ENCODE assay signal across 25 cellular contexts in the genomic region with DNA sequence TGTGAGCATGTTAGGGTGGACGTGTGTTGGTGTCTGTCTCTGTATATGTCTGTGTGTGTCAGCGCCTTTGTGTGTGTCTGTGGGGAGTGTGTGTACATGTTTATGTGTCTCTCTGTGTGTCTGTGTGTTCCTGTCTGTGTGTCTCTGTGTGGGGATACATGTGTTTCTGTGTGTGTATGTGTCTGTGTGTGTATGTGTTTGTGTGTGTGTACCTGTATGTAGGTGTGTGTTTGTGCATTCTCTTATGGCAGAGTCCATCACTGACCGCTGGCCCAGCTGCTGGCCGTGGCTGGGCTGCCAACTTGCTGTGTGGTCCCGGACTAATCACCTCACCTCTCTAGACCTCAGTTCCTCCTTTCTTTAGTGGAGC.
"Had no signal": no experiment of that assay in that cellular context is flagged by ENCODE, and none has a peak within 500 bp of the region (broad histone marks: within the 10 kb centered on the region; RNA-seq: fewer than 3 reads in every experiment).

No MANE protein-coding gene starts in this region.

- H3K9me3 ChIP-seq: gastrocnemius medialis, left lung, mucosa of descending colon, prostate gland, right atrium auricular region, sigmoid colon, testis, tibial nerve had no signal

- H3K4me1 Mint-ChIP-seq: mesothelial cell of epicardium; stimulated activated memory B cell treated with anti-CD40 and anti-IgM and Interleukin-4, amounts not matched to agents 10 μg/mL and 1 μg/mL and 100 μg/mL, for 72 hours had no signal

- H3K4me3 Mint-ChIP-seq: effector memory CD8-positive, alpha-beta T cell; mesothelial cell of epicardium; natural killer cell treated with Interleukin-12 subunit alpha and Interleukin-12 subunit beta and Interleukin-15 and Interleukin-18, amount 100 ng/mL, for 72 hours; neural crest cell; stimulated activated memory B cell treated with anti-CD40 and anti-IgM and Interleukin-4, amounts not matched to agents 10 μg/mL and 1 μg/mL and 100 μg/mL, for 72 hours had no signal

- H3K27ac ChIP-seq: epithelial cell of prostate, gastrocnemius medialis, hepatocyte, left lung, prostate gland, right atrium auricular region, sigmoid colon, testis, tibial nerve had no signal

- H2AFZ ChIP-seq: hepatocyte had no signal

- H3K36me3 Mint-ChIP-seq: mesothelial cell of epicardium; naive B cell; natural killer cell treated with Interleukin-12 subunit alpha and Interleukin-12 subunit beta and Interleukin-15 and Interleukin-18, amount 100 ng/mL, for 72 hours; stimulated activated memory B cell treated with anti-CD40 and anti-IgM and Interleukin-4, amounts not matched to agents 10 μg/mL and 1 μg/mL and 100 μg/mL, for 72 hours had no signal

- DNase-seq: cerebellar nuclear complex; cortex of kidney; effector memory CD8-positive, alpha-beta T cell; gastrocnemius medialis; head of caudate nucleus; left cardiac atrium; left lung; mesenchymal stem cell; mucosa of descending colon; naive B cell; sigmoid colon; stimulated activated CD4-positive, alpha-beta T cell treated with anti-CD3 and anti-CD28 coated beads, Interleukin-4, amount 100 ng/mL, for 4 hours; stimulated activated naive CD8-positive, alpha-beta T cell treated with anti-CD3 and anti-CD28 coated beads, Interleukin-15, Interleukin-2, amounts not matched to agents 100 U/mL and 50 U/mL, for 24 hours; substantia nigra; testis had no signal

- H3K4me2 ChIP-seq: hepatocyte had no signal

- ATAC-seq: effector memory CD8-positive, alpha-beta T cell; esophagus mucosa; gastrocnemius medialis; left cardiac atrium; left lung; mucosa of descending colon; stimulated activated memory B cell treated with anti-CD40 and anti-IgM and Interleukin-4, amounts not matched to agents 10 μg/mL and 1 μg/mL and 100 μg/mL, for 72 hours; stimulated activated naive CD8-positive, alpha-beta T cell treated with anti-CD3 and anti-CD28 coated beads, Interleukin-15, Interleukin-2, amounts not matched to agents 100 U/mL and 50 U/mL, for 24 hours had no signal

- H3K79me2 ChIP-seq: hepatocyte had no signal

- H3K36me3 ChIP-seq: gastrocnemius medialis, prostate gland, right atrium auricular region, tibial nerve had no signal

- H3K27me3 Mint-ChIP-seq: naive B cell; stimulated activated memory B cell treated with anti-CD40 and anti-IgM and Interleukin-4, amounts not matched to agents 10 μg/mL and 1 μg/mL and 100 μg/mL, for 72 hours had no signal

- H3K27me3 ChIP-seq: gastrocnemius medialis, hepatocyte, left lung, right atrium auricular region, sigmoid colon, testis, tibial nerve had no signal

- H3K4me1 ChIP-seq: gastrocnemius medialis, left lung, prostate gland, right atrium auricular region, sigmoid colon, testis had no signal

- H3K4me3 ChIP-seq: gastrocnemius medialis, hepatocyte, left lung, mucosa of descending colon, prostate gland, right atrium auricular region, sigmoid colon, testis, tibial nerve had no signal

- H3K9me3 Mint-ChIP-seq: effector memory CD8-positive, alpha-beta T cell; mesothelial cell of epicardium; naive B cell; natural killer cell treated with Interleukin-12 subunit alpha and Interleukin-12 subunit beta and Interleukin-15 and Interleukin-18, amount 100 ng/mL, for 72 hours; neural crest cell; stimulated activated memory B cell treated with anti-CD40 and anti-IgM and Interleukin-4, amounts not matched to agents 10 μg/mL and 1 μg/mL and 100 μg/mL, for 72 hours had no signal

- H3K27ac Mint-ChIP-seq: effector memory CD8-positive, alpha-beta T cell; mesothelial cell of epicardium; naive B cell; natural killer cell treated with Interleukin-12 subunit alpha and Interleukin-12 subunit beta and Interleukin-15 and Interleukin-18, amount 100 ng/mL, for 72 hours; stimulated activated memory B cell treated with anti-CD40 and anti-IgM and Interleukin-4, amounts not matched to agents 10 μg/mL and 1 μg/mL and 100 μg/mL, for 72 hours had no signal
